10 cellular contexts compared by ENCODE assay signal in the genomic region with DNA sequence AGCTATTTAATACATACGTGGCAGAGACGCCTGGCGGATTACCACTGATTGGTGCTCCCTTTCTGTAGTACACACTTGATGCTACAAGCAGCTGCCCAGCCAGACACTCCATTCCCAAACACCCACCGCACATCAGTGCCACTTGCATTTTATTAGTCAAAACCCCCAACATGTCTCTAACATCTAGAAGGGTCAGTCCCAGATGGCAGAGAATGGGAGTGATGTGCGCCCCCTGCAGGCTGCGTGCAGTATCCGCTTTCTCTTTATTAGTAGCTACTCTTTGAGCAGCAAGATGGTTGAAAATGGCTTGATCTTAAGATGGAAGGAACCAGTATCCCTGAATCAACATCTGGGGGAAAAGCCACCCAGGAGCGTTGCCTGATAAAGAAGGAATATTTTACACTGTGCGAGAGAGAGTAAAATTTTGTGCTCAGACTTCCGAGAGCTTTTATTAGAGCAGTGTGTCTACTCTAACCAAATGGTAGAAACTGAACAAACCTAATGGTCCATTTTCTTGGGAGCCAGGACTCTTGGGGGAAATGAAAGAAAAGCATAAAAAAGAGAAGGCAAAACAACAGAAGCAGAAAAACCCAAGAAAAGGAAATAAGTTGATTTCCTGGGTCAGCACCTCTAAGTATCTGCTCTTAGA.
DNase-seq lines count a peak whose midpoint lies in the region; ATAC-seq, FAIRE-seq and TF ChIP-seq lines count a peak whose summit lies in the region.
"Had no signal": no experiment of that assay in that cellular context is flagged by ENCODE, and none has a peak within 500 bp of the region (broad histone marks: within the 10 kb centered on the region; RNA-seq: fewer than 3 reads in every experiment).

No MANE protein-coding gene starts in this region.

- H2BK120ac ChIP-seq in mesenchymal stem cell (ENCODE audit: low read depth, low read length) = no peak overlapping the region

- H3K27me3 ChIP-seq in Caco-2 (replicated peaks; ENCODE audit: control insufficient read depth, insufficient read depth, low read length) = no peaks in the 10 kb centered on the region
- no peaks in the 10 kb centered on the region for H3K27me3 ChIP-seq in mesenchymal stem cell (ENCODE audit: control insufficient read depth in 1 of 2, insufficient read depth in 1 of 2, low read length in 2 of 2)
- H3K27me3 ChIP-seq in small intestine (ENCODE audit: control insufficient read depth in 2 of 2, insufficient read depth in 2 of 2, low read length in 2 of 2) = no peaks in the 10 kb centered on the region

- no TSS peak for BruUV-seq in Caco-2 (replicated peaks; lab: Mats Ljungman, UMichigan)

- peaks cover 10% of the 10 kb centered on the region; the same call in 1 of the 2 replicates for H3K9me3 ChIP-seq in Caco-2
- H3K9me3 ChIP-seq in mesenchymal stem cell (ENCODE audit: control insufficient read depth, low read length) = no peaks in the 10 kb centered on the region
- no peaks in the 10 kb centered on the region for H3K9me3 ChIP-seq in small intestine (ENCODE audit: control insufficient read depth, low read depth)

- H4K91ac ChIP-seq in mesenchymal stem cell (ENCODE audit: low read length) = no peak overlapping the region

- no peak overlapping the region for H3K27ac ChIP-seq in mesenchymal stem cell (ENCODE audit: low read length, poor library complexity, severe bottlenecking)
- no peak overlapping the region for H3K27ac ChIP-seq in small intestine (ENCODE audit: low read depth in 1 of 2, low read length in 1 of 2)
- H3K27ac ChIP-seq: skin epidermis had no signal

- no peak overlapping the region for H3K18ac ChIP-seq in mesenchymal stem cell (ENCODE audit: low read depth in 1 of 2, low read length in 2 of 2)

- WGBS in mesenchymal stem cell = 75% methylated on average over 9 of the region's 10 CpGs
- 80 to 91% (median 85%) methylated on average over 10 of the region's 10 CpGs for WGBS in small intestine, 3 donors

- no peak overlapping the region for H2AK5ac ChIP-seq in mesenchymal stem cell (ENCODE audit: low read length, severe bottlenecking)

- H2BK5ac ChIP-seq in mesenchymal stem cell (ENCODE audit: low read depth, low read length, poor library complexity, severe bottlenecking) = no peak overlapping the region

- H3K9ac ChIP-seq in mesenchymal stem cell (ENCODE audit: low read length) = no peak overlapping the region

- H3K36me3 ChIP-seq in Caco-2 (ENCODE audit: control insufficient read depth, insufficient read depth, low read length) (no peaks in the 10 kb centered on the region), mesenchymal stem cell (ENCODE audit: control insufficient read depth in 1 of 2, insufficient read depth in 2 of 2, low read depth in 1 of 2, low read length in 2 of 2) (no peaks in the 10 kb centered on the region), small intestine (ENCODE audit: control insufficient read depth in 2 of 2, insufficient read depth in 2 of 2, low read length in 2 of 2) (no peaks in the 10 kb centered on the region)

- H3K14ac ChIP-seq in mesenchymal stem cell (ENCODE audit: low read length in 2 of 2) = no peak overlapping the region

- no peak overlapping the region for H3K4me3 ChIP-seq in Caco-2 (ENCODE audit: low read depth, low read length)
- no peak overlapping the region for H3K4me3 ChIP-seq in mesenchymal stem cell (ENCODE audit: insufficient read depth in 1 of 2, low read depth in 1 of 2, low read length in 2 of 2)
- H3K4me3 ChIP-seq in small intestine (ENCODE audit: low read depth in 1 of 2, low read length in 2 of 2) = no peak overlapping the region
- H3K4me3 ChIP-seq: skin epidermis had no signal

- peak; percentile 1 to 68 for TF ChIP-seq CTCF in Caco-2 (IDR thresholded peaks at IDR 0.05; ENCODE audit: insufficient read depth in 1 of 2, low read depth in 1 of 2, low read length in 1 of 2, severe bottlenecking in 1 of 2, unreplicated experiment in 1 of 2)

- no peak overlapping the region for H2AFZ ChIP-seq in mesenchymal stem cell (ENCODE audit: low read depth, low read length)

- H3K4me1 ChIP-seq in Caco-2 (peaks cover 14% of the 10 kb centered on the region), mesenchymal stem cell (ENCODE audit: control insufficient read depth, insufficient read depth, low read depth, low read length) (no peaks in the 10 kb centered on the region), small intestine (ENCODE audit: control insufficient read depth in 2 of 2, insufficient read depth in 1 of 2, low read depth in 1 of 2, low read length in 1 of 2) (no peaks in the 10 kb centered on the region)

- H3K79me1 ChIP-seq in mesenchymal stem cell (replicated peaks; ENCODE audit: low read length, poor library complexity, severe bottlenecking) = no peaks in the 10 kb centered on the region

- no peak overlapping the region for H3K4ac ChIP-seq in mesenchymal stem cell (ENCODE audit: low read depth in 1 of 2, low read length in 2 of 2)

- H3K4me1 Mint-ChIP-seq in Caco-2 (ENCODE audit: low read depth, unreplicated experiment) = peaks cover 21% of the 10 kb centered on the region
- no peaks in the 10 kb centered on the region for H3K4me1 Mint-ChIP-seq in activated T-cell treated with anti-CD3 and anti-CD28 coated beads, Interleukin-2, amount 50 U/mL, for 24 hours (ENCODE audit: low read depth)
- H3K4me1 Mint-ChIP-seq: activated naive CD4-positive, alpha-beta T cell treated with anti-CD3 and anti-CD28 coated beads, Interleukin-2, amount 50 U/mL, for 24 hours had no signal

- no peak for FAIRE-seq in small intestine (lab: Jason Lieb, UNC)

- POLR2A ChIA-PET in Caco-2 (lab: Charles Lee) = no interaction called here

- H2BK12ac ChIP-seq in mesenchymal stem cell (ENCODE audit: low read length in 2 of 2) = no peak overlapping the region

- no peaks in the 10 kb centered on the region for H3K36me3 Mint-ChIP-seq in Caco-2 (ENCODE audit: insufficient read depth, unreplicated experiment)
- no peaks in the 10 kb centered on the region for H3K36me3 Mint-ChIP-seq in activated T-cell treated with anti-CD3 and anti-CD28 coated beads, Interleukin-2, amount 50 U/mL, for 24 hours (ENCODE audit: low read depth)
- H3K36me3 Mint-ChIP-seq: activated naive CD4-positive, alpha-beta T cell treated with anti-CD3 and anti-CD28 coated beads, Interleukin-2, amount 50 U/mL, for 24 hours had no signal

- ATAC-seq in HG02884 (IDR thresholded peaks at IDR 0.05; ENCODE audit: unreplicated experiment) = peak; percentile 54
- ATAC-seq in GM18498 (IDR thresholded peaks at IDR 0.05; ENCODE audit: unreplicated experiment) = no peak
- ATAC-seq in GM19035 (IDR thresholded peaks at IDR 0.05; ENCODE audit: unreplicated experiment) = no peak

- no peaks in the 10 kb centered on the region for H3K27me3 Mint-ChIP-seq in Caco-2 (ENCODE audit: insufficient read depth, unreplicated experiment)
- H3K27me3 Mint-ChIP-seq in activated T-cell treated with anti-CD3 and anti-CD28 coated beads, Interleukin-2, amount 50 U/mL, for 24 hours = peaks cover 9% of the 10 kb centered on the region
- H3K27me3 Mint-ChIP-seq: activated naive CD4-positive, alpha-beta T cell treated with anti-CD3 and anti-CD28 coated beads, Interleukin-2, amount 50 U/mL, for 24 hours had no signal

- no peak overlapping the region for H2BK15ac ChIP-seq in mesenchymal stem cell (ENCODE audit: low read depth, poor library complexity, severe bottlenecking)

- no peak overlapping the region for H3K4me3 Mint-ChIP-seq in Caco-2 (ENCODE audit: unreplicated experiment)
- H3K4me3 Mint-ChIP-seq in activated T-cell treated with anti-CD3 and anti-CD28 coated beads, Interleukin-2, amount 50 U/mL, for 24 hours = no peak overlapping the region
- H3K4me3 Mint-ChIP-seq: activated naive CD4-positive, alpha-beta T cell treated with anti-CD3 and anti-CD28 coated beads, Interleukin-2, amount 50 U/mL, for 24 hours had no signal

- no peak overlapping the region for H3K27ac Mint-ChIP-seq in Caco-2 (ENCODE audit: unreplicated experiment)
- H3K27ac Mint-ChIP-seq in activated T-cell treated with anti-CD3 and anti-CD28 coated beads, Interleukin-2, amount 50 U/mL, for 24 hours = no peak overlapping the region
- H3K27ac Mint-ChIP-seq: activated naive CD4-positive, alpha-beta T cell treated with anti-CD3 and anti-CD28 coated beads, Interleukin-2, amount 50 U/mL, for 24 hours had no signal

- H3K4me2 ChIP-seq in mesenchymal stem cell (ENCODE audit: low read length, poor library complexity, severe bottlenecking) = no peak overlapping the region

- intact Hi-C loops in Caco-2 (cut with micrococcal nuclease; ENCODE audit: unreplicated experiment) = no loop called here

- H3K23ac ChIP-seq in mesenchymal stem cell (ENCODE audit: low read length in 2 of 2) = no peak overlapping the region

- no peak overlapping the region for H4K8ac ChIP-seq in mesenchymal stem cell (ENCODE audit: low read length)

- H3K9me3 Mint-ChIP-seq in Caco-2 (ENCODE audit: unreplicated experiment) = peaks cover 4% of the 10 kb centered on the region
- H3K9me3 Mint-ChIP-seq in activated T-cell treated with anti-CD3 and anti-CD28 coated beads, Interleukin-2, amount 50 U/mL, for 24 hours = no peaks in the 10 kb centered on the region
- H3K9me3 Mint-ChIP-seq: activated naive CD4-positive, alpha-beta T cell treated with anti-CD3 and anti-CD28 coated beads, Interleukin-2, amount 50 U/mL, for 24 hours had no signal

- DNase-seq in Caco-2 (peak in 1 of 2 experiments; percentile 35), mesenchymal stem cell (peak; percentile 6), small intestine (no peak), GOT3 (lab: John Stamatoyannopoulos, UW) (no peak)
- peak; percentile 54 for DNase-seq in activated T-cell treated with anti-CD3 and anti-CD28 coated beads, Interleukin-2, amount 50 U/mL, for 24 hours

- CTCF ChIA-PET in Caco-2 (lab: Charles Lee) = interaction anchor here (0.5 to 1.0 kb wide), 4 partner anchors 12 to 506 kb away, joined by 3 to 11 read pairs (median 6); no protein-coding TSS in a partner anchor

Comparison
In these comparisons a context has a peak if more than half of its experiments do, and no peak if none do; other contexts are left out.
1. DNase-seq: peak in activated T-cell treated with anti-CD3 and anti-CD28 coated beads, Interleukin-2, amount 50 U/mL, for 24 hours (single experiment) and mesenchymal stem cell (single experiment); none in small intestine (single experiment) and GOT3 (single experiment).